20 cellular contexts compared by ENCODE assay signal in genomic region chr7:7651479-7651878, GRCh38. TPM values are rescaled to one million over a fixed set of nuclear protein-coding genes. Genes with fewer than 3 reads are reported as not detected.
DNase-seq lines count a peak whose midpoint lies in the region; ATAC-seq and TF ChIP-seq lines count a peak whose summit lies in the region.
"Had no signal": no experiment of that assay in that cellular context is flagged by ENCODE, and none has a peak within 500 bp of the region (broad histone marks: within the 10 kb centered on the region; RNA-seq: fewer than 3 reads in every experiment).

No MANE protein-coding gene starts in this region.

- TF ChIP-seq CTCF in HEK293 (tag by site-specific recombination; IDR thresholded peaks at IDR 0.05) (no peak), Panc1 (IDR thresholded peaks at IDR 0.05) (no peak)

- POLR2A ChIA-PET in HEK293 (lab: Yijun Ruan, JAX) (interaction anchor here (1.0 to 1.9 kb wide), 2 partner anchors 11 to 15 kb away, joined by 3 to 5 read pairs; partner anchors contain the start of gene UMAD1), Panc1 (lab: Charles Lee) (no interaction called here)

- H3K4me1 ChIP-seq in HEK293 (ENCODE audit: control insufficient read depth, insufficient read depth, low read length) (peaks cover 15% of the 10 kb centered on the region), Panc1 (ENCODE audit: control insufficient read depth, insufficient read depth, low read length) (peaks cover 27% of the 10 kb centered on the region)

- in situ Hi-C loops in Panc1 (cut with HindIII; ENCODE audit: low pct_unique_long_range_greater_than_20kb, low sequenced_read_pairs), result no loop called here

- H3K27ac ChIP-seq in HEK293 (ENCODE audit: extremely low read depth, low read depth, low read length) (no peak overlapping the region; the same call in 1 of the 2 replicates), Panc1 (ENCODE audit: low read length) (peak overlapping the region; percentile 54)
- H3K27ac ChIP-seq: C4-2B, GM23248 had no signal

- H3K36me3 ChIP-seq in HEK293 (ENCODE audit: control insufficient read depth in 2 of 2, insufficient read depth in 1 of 2, low read length in 2 of 2), result no peaks in the 10 kb centered on the region
- no peaks in the 10 kb centered on the region for H3K36me3 ChIP-seq in Panc1 (ENCODE audit: control insufficient read depth, insufficient read depth, low read length)

- no peaks in the 10 kb centered on the region for H3K9me3 ChIP-seq in HEK293 (ENCODE audit: control insufficient read depth, insufficient read depth, low read depth, low read length)
- no peaks in the 10 kb centered on the region for H3K9me3 ChIP-seq in Panc1 (ENCODE audit: control insufficient read depth, insufficient read depth, low read depth, low read length)
- H3K9me3 ChIP-seq: SK-N-SH had no signal

- H3K27me3 ChIP-seq in Panc1 (ENCODE audit: control insufficient read depth, insufficient read depth, low read length), result no peaks in the 10 kb centered on the region

- no TSS peak for BruUV-seq in Panc1 (replicated peaks; lab: Mats Ljungman, UMichigan)

- CTCF ChIA-PET in HEK293 (lab: Yijun Ruan, JAX) (no interaction called here), Panc1 (lab: Charles Lee) (no interaction called here)

- DNase-seq in Panc1 (ENCODE audit: low read depth, low spot score), result no peak
- peak; percentile 23 for DNase-seq in left kidney (ENCODE audit: low read depth, low spot score)
- DNase-seq in skeletal muscle cell (ENCODE audit: low read depth), result peak; percentile 4
- no peak for DNase-seq in posterior vena cava (ENCODE audit: low spot score)
- DNase-seq: AML-193, GM23248, HCEC 1CT, KBM-7, NCI-H1417 treated with DMSO at 0.1 percent for 48 hours, NCI-H187 treated with DMSO at 0.1 percent for 48 hours, NCI-H2227 treated with DMSO at 0.1 percent for 48 hours, NCI-H510A treated with DMSO at 0.1 percent for 48 hours, NCI-H774, OCI-M1, SHP77 treated with DMSO at 0.1 percent for 48 hours, SK-N-SH had no signal

- ATAC-seq in Panc1 (no peak), GM21786 (IDR thresholded peaks at IDR 0.05; ENCODE audit: unreplicated experiment) (no peak), HG02678 (IDR thresholded peaks at IDR 0.05; ENCODE audit: unreplicated experiment) (no peak)

- H3K4me3 ChIP-seq in HEK293 (ENCODE audit: low read depth, low read length), result no peak overlapping the region
- H3K4me3 ChIP-seq in Panc1 (ENCODE audit: low read depth in 2 of 2, low read length in 2 of 2), result no peak overlapping the region
- H3K4me3 ChIP-seq in skeletal muscle cell (ENCODE audit: low read depth, low read length), result no peak overlapping the region
- H3K4me3 ChIP-seq: GM23248 had no signal

- intact Hi-C loops in Panc1 (cut with micrococcal nuclease; ENCODE audit: unreplicated experiment), result no loop called here
- intact Hi-C loops in posterior vena cava (cut with DNase I), result no loop called here

TF ChIP-seq in HEK293, 187 proteins besides CTCF, POLR2A, EP300 and RAD21 (continues in another document):
- TF ChIP-seq ZNF548 (tag by site-specific recombination; IDR thresholded peaks at IDR 0.05) (no peak), ZBTB21 (tag by site-specific recombination; IDR thresholded peaks at IDR 0.05) (no peak), ZNF626 (tag by site-specific recombination; IDR thresholded peaks at IDR 0.05) (no peak), OSR2 (tag by site-specific recombination; IDR thresholded peaks at IDR 0.05) (peak; percentile 18; the same call in 1 of the 2 replicates), ZNF580 (tag by site-specific recombination; IDR thresholded peaks at IDR 0.05) (no peak), HOXD13 (CRISPR knock-in tag; IDR thresholded peaks at IDR 0.05; ENCODE audit: borderline replicate concordance) (no peak), ZBTB20 (tag by site-specific recombination; IDR thresholded peaks at IDR 0.05) (no peak), ZNF398 (tag by site-specific recombination; IDR thresholded peaks at IDR 0.05) (no peak), ZSCAN30 (tag by site-specific recombination; IDR thresholded peaks at IDR 0.05) (no peak), ELK4 (IDR thresholded peaks at IDR 0.05; ENCODE audit: borderline replicate concordance, low read depth, low read length) (no peak), ZBTB6 (tag by site-specific recombination; IDR thresholded peaks at IDR 0.05) (no peak), YY2 (tag by site-specific recombination; IDR thresholded peaks at IDR 0.05) (no peak), ZNF266 (tag by site-specific recombination; IDR thresholded peaks at IDR 0.05; ENCODE audit: low read depth) (no peak), PRDM2 (tag by site-specific recombination; IDR thresholded peaks at IDR 0.05; ENCODE audit: borderline replicate concordance) (no peak), ZNF248 (tag by site-specific recombination; IDR thresholded peaks at IDR 0.05) (no peak)

RNA-seq across cellular contexts. Expression of gene UMAD1, which starts 10.9 kb away (rescaled TPM):
- total RNA-seq in Panc1 (2021; ENCODE audit: unreplicated experiment) (19.9 TPM), posterior vena cava (10 to 100 TPM; 10.7 to 12.3 TPM)
- 18.2 TPM for polyA plus RNA-seq in Panc1 (2012; ENCODE audit: insufficient read length)

Comparison
In these comparisons a context has a peak if more than half of its experiments do, and no peak if none do; other contexts are left out.
1. DNase-seq: peak in left kidney (single experiment) and skeletal muscle cell (single experiment); none in Panc1 (single experiment) and posterior vena cava (single experiment).